Comparison of ENCODE assay signal across 8 cellular contexts in the genomic region with DNA sequence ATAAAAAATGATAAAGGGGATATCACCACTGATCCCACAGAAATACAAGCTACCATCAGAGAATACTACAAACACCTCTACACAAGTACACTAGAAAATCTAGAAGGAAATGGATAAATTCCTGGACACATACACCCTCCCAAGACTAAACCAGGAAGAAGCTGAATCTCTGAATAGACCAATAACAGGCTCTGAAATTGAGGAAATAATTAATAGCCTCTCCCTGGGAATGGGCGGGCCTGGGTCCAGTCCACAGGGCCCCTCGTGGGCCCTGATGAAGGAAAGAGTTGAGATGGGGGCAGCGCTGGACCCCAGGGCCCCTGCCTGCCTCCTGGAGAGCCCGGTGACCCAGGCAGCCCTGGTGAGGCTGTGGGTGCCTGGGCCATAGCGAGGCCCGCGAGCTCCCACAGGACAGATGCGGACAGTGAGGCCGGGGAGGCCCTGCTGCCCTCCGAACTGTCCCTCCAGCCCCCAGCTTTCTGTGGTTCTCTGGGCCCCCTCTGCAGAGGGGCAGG.
A peak's percentile ranks its signal among the peaks of the same experiment; 100 is the strongest.
DNase-seq lines count a peak whose midpoint lies in the region; ATAC-seq and TF ChIP-seq lines count a peak whose summit lies in the region.
"Not testable (repeated sequence)": the region's sequence is repeated elsewhere in the genome, so short reads cannot be mapped to it uniquely, and the experiment has no call there.

No MANE protein-coding gene starts in this region.

- CTCF ChIA-PET in HEK293 (lab: Yijun Ruan, JAX), result interaction anchor here (0.7 to 1.8 kb wide), 3 partner anchors 9 to 120 kb away, joined by 3 to 12 read pairs (median 4); no protein-coding TSS in a partner anchor

- POLR2A ChIA-PET in HEK293 (lab: Yijun Ruan, JAX), result interaction anchor here (0.6 to 1.8 kb wide), 5 partner anchors 9 to 189 kb away, joined by 3 to 18 read pairs (median 5); no protein-coding TSS in a partner anchor

- H3K4me2 ChIP-seq in hepatocyte, result peak overlapping the region; percentile 95
- peak overlapping the region; percentile 83 for H3K4me2 ChIP-seq in neural progenitor cell

- not testable (repeated sequence) for H3K4me1 ChIP-seq in HEK293 (ENCODE audit: control insufficient read depth, insufficient read depth, low read length); hepatocyte (ENCODE audit: insufficient read depth); neural progenitor cell

- H3K9me3 Mint-ChIP-seq in central memory CD8-positive, alpha-beta T cell; neural progenitor cell; type B pancreatic cell: not testable (repeated sequence)

- not testable (repeated sequence) for H4K20me1 ChIP-seq in hepatocyte (ENCODE audit: insufficient read depth, poor library complexity, severe bottlenecking); neural progenitor cell (ENCODE audit: low read depth)

- H3K27me3 Mint-ChIP-seq in central memory CD8-positive, alpha-beta T cell; neural progenitor cell (ENCODE audit: insufficient read depth, low read depth); type B pancreatic cell: not testable (repeated sequence)

- peak overlapping the region; percentile 80 for H3K27ac Mint-ChIP-seq in central memory CD8-positive, alpha-beta T cell (ENCODE audit: low read depth)
- not testable (repeated sequence) for H3K27ac Mint-ChIP-seq in neural progenitor cell
- H3K27ac Mint-ChIP-seq in type B pancreatic cell, result peak overlapping the region; percentile 52

- peak overlapping the region; percentile 51 for H3K4me3 ChIP-seq in HEK293 (ENCODE audit: low read depth, low read length)
- H3K4me3 ChIP-seq in WERI-Rb-1 (ENCODE audit: low read depth, low read length), result peak overlapping the region; percentile 88
- H3K4me3 ChIP-seq in hepatocyte, result peak overlapping the region; percentile 59
- H3K4me3 ChIP-seq in neural progenitor cell, result peak overlapping the region; percentile 67

- H3K36me3 ChIP-seq in HEK293 (ENCODE audit: control insufficient read depth in 2 of 2, insufficient read depth in 1 of 2, low read length in 2 of 2), result peaks cover 0 to 13% of the 10 kb centered on the region in 2 experiments; a peak in 1 of 3 replicates
- H3K36me3 ChIP-seq in WERI-Rb-1; hepatocyte (replicated peaks; ENCODE audit: insufficient read depth, low read depth); neural progenitor cell: not testable (repeated sequence)

- ATAC-seq in GM18498 (IDR thresholded peaks at IDR 0.05; ENCODE audit: unreplicated experiment), result peak; percentile 2
- not testable (repeated sequence) for ATAC-seq in central memory CD8-positive, alpha-beta T cell (replicated peaks; ENCODE audit: extremely low read depth, poor library complexity, severe bottlenecking)

- H3K9ac ChIP-seq in neural progenitor cell, result not testable (repeated sequence)

- not testable (repeated sequence) for H3K27me3 ChIP-seq in WERI-Rb-1 (ENCODE audit: insufficient read depth, low read depth, severe bottlenecking); hepatocyte; neural progenitor cell

- not testable (repeated sequence) for H3K36me3 Mint-ChIP-seq in central memory CD8-positive, alpha-beta T cell (ENCODE audit: insufficient read depth); neural progenitor cell
- peaks cover 11% of the 10 kb centered on the region for H3K36me3 Mint-ChIP-seq in type B pancreatic cell

- H3F3A ChIP-seq in neural progenitor cell (ENCODE audit: low read depth), result not testable (repeated sequence)

- H2AFZ ChIP-seq in hepatocyte (peak overlapping the region; percentile 99), neural progenitor cell (replicated peaks) (peak overlapping the region; percentile 85)

- H3K9me2 ChIP-seq in hepatocyte (replicated peaks; ENCODE audit: insufficient read depth), result not testable (repeated sequence)

- not testable (repeated sequence) for H3K9me3 ChIP-seq in HEK293 (ENCODE audit: control insufficient read depth, insufficient read depth, low read depth, low read length); WERI-Rb-1 (ENCODE audit: severe bottlenecking); hepatocyte (ENCODE audit: low read depth); neural progenitor cell (ENCODE audit: low read depth)

- not testable (repeated sequence) for H3K27ac ChIP-seq in HEK293 (ENCODE audit: extremely low read depth, low read depth, low read length); neural progenitor cell
- peak overlapping the region; percentile 54 for H3K27ac ChIP-seq in WERI-Rb-1
- peak overlapping the region; percentile 85 for H3K27ac ChIP-seq in hepatocyte

- peaks cover 40% of the 10 kb centered on the region for H3K4me1 Mint-ChIP-seq in central memory CD8-positive, alpha-beta T cell
- H3K4me1 Mint-ChIP-seq in neural progenitor cell (peaks cover 25% of the 10 kb centered on the region), type B pancreatic cell (ENCODE audit: unreplicated experiment) (peaks cover 25% of the 10 kb centered on the region)

- DNase-seq in HK-2 (ENCODE audit: unreplicated experiment), result peak; percentile 58
- DNase-seq in WERI-Rb-1; central memory CD8-positive, alpha-beta T cell (ENCODE audit: low spot score in 2 of 2); hepatocyte (ENCODE audit: low spot score); neural progenitor cell (ENCODE audit: low spot score); type B pancreatic cell (ENCODE audit: extremely low spot score, unreplicated experiment): not testable (repeated sequence)

- peak overlapping the region; percentile 90 for H3K4me3 Mint-ChIP-seq in central memory CD8-positive, alpha-beta T cell
- H3K4me3 Mint-ChIP-seq in neural progenitor cell (peak overlapping the region; percentile 96), type B pancreatic cell (peak overlapping the region; percentile 95)

- 54% methylated on average over 8 of the region's 10 CpGs for WGBS in hepatocyte (ENCODE audit: low lambda C conversion rate, missing lambda C conversion rate)

- not testable (repeated sequence) for TF ChIP-seq CTCF in HEK293 (tag by site-specific recombination; IDR thresholded peaks at IDR 0.05); WERI-Rb-1 (IDR thresholded peaks at IDR 0.05; ENCODE audit: low read depth, low read length); hepatocyte (IDR thresholded peaks at IDR 0.05; ENCODE audit: poor library complexity); neural progenitor cell (IDR thresholded peaks at IDR 0.05); type B pancreatic cell (conservative IDR thresholded peaks at IDR 0.05)

- H3K79me2 ChIP-seq in hepatocyte, result peaks cover 12% of the 10 kb centered on the region
- H3K79me2 ChIP-seq in neural progenitor cell (ENCODE audit: low read depth), result peaks cover 12% of the 10 kb centered on the region

TF ChIP-seq in HEK293, 187 proteins besides CTCF, POLR2A, EP300 and RAD21:
- TF ChIP-seq ZBTB20 (tag by site-specific recombination; IDR thresholded peaks at IDR 0.05) (0 out of 2 replicates have a peak, but pooled peaks have one; percentile 5), SP2 (tag by site-specific recombination; IDR thresholded peaks at IDR 0.05) (peak; percentile 52), ZNF335 (tag by site-specific recombination; conservative IDR thresholded peaks at IDR 0.05) (peak; percentile 75)
TF ChIP-seq in HEK293: peak in this region for 3; not testable (repeated sequence) for 184.
